Comparison of ENCODE assay signal across 12 cellular contexts in genomic region chr7:42097756-42098155, GRCh38.
DNase-seq lines count a peak whose midpoint lies in the region; ATAC-seq, FAIRE-seq and TF ChIP-seq lines count a peak whose summit lies in the region.
"Had no signal": no experiment of that assay in that cellular context is flagged by ENCODE, and none has a peak within 500 bp of the region (broad histone marks: within the 10 kb centered on the region; RNA-seq: fewer than 3 reads in every experiment).

No MANE protein-coding gene starts in this region.

- H3K23ac ChIP-seq in mesenchymal stem cell (ENCODE audit: low read length in 2 of 2): no peak overlapping the region

- H3K27me3 ChIP-seq in GM12878 (replicated peaks in 1 of 2; ENCODE audit: control insufficient read depth in 2 of 2, insufficient read depth in 2 of 2, low read length in 1 of 2): no peaks in the 10 kb centered on the region; a peak in 1 of 4 replicates
- no peaks in the 10 kb centered on the region for H3K27me3 ChIP-seq in mesenchymal stem cell (ENCODE audit: control insufficient read depth in 1 of 2, insufficient read depth in 1 of 2, low read length in 2 of 2)
- H3K27me3 ChIP-seq: heart left ventricle had no signal

- in situ Hi-C loops in ACHN (cut with HindIII; ENCODE audit: low pct_ligation_motif_present, low pct_unique_long_range_greater_than_20kb, low sequenced_read_pairs): no loop called here
- in situ Hi-C loops in GM12878 (cut with MboI): no loop called here

- peaks cover 0 to 5% of the 10 kb centered on the region in 2 donors for H3K9me3 Mint-ChIP-seq in activated naive CD4-positive, alpha-beta T cell treated with anti-CD3 and anti-CD28 coated beads, Interleukin-2, amount 50 U/mL, for 72 hours

- H3K9ac ChIP-seq in GM12878 (ENCODE audit: control insufficient read depth, insufficient read depth, low read length) (no peak overlapping the region), mesenchymal stem cell (ENCODE audit: low read length) (peak overlapping the region; percentile 81)

- H2AFZ ChIP-seq in GM12878 (ENCODE audit: control insufficient read depth, low read depth, low read length) (no peak overlapping the region), mesenchymal stem cell (ENCODE audit: low read depth, low read length) (no peak overlapping the region)

- no peaks in the 10 kb centered on the region for H3K36me3 ChIP-seq in GM12878 (ENCODE audit: control insufficient read depth in 2 of 2, insufficient read depth in 2 of 2, low read length in 1 of 2)
- H3K36me3 ChIP-seq in mesenchymal stem cell (ENCODE audit: control insufficient read depth in 1 of 2, insufficient read depth in 2 of 2, low read depth in 1 of 2, low read length in 2 of 2): peaks cover 6 to 12% of the 10 kb centered on the region in 2 experiments
- H3K36me3 ChIP-seq: heart left ventricle had no signal

- no peak overlapping the region for H2BK15ac ChIP-seq in mesenchymal stem cell (ENCODE audit: low read depth, poor library complexity, severe bottlenecking)

- no peak for TF ChIP-seq EP300 in GM12878 (IDR thresholded peaks at IDR 0.05; ENCODE audit: borderline replicate concordance in 1 of 2, control insufficient read depth in 1 of 2, low read depth in 2 of 2, low read length in 2 of 2)

- TF ChIP-seq CTCF in GM12878 (IDR thresholded peaks at IDR 0.05 in 2 of 3, conservative IDR thresholded peaks at IDR 0.05 in 1 of 3; ENCODE audit: control insufficient read depth in 2 of 3, extremely low read depth in 1 of 3, insufficient read depth in 1 of 3, low read depth in 3 of 3, low read length in 3 of 3): no peak

- no TSS peak for BruUV-seq in GM12878 (replicated peaks; lab: Mats Ljungman, UMichigan)

- H4K20me1 ChIP-seq in GM12878 (ENCODE audit: control insufficient read depth, insufficient read depth): no peaks in the 10 kb centered on the region

- RAD21 ChIA-PET in GM12878 (lab: Charles Lee; ENCODE audit: unreplicated experiment): no interaction called here

- no peaks in the 10 kb centered on the region for H3K36me3 Mint-ChIP-seq in activated naive CD4-positive, alpha-beta T cell treated with anti-CD3 and anti-CD28 coated beads, Interleukin-2, amount 50 U/mL, for 72 hours

- H3K79me1 ChIP-seq in mesenchymal stem cell (replicated peaks; ENCODE audit: low read length, poor library complexity, severe bottlenecking): peaks cover 12% of the 10 kb centered on the region

- H2BK5ac ChIP-seq in mesenchymal stem cell (ENCODE audit: low read depth, low read length, poor library complexity, severe bottlenecking): no peak overlapping the region

- no peaks in the 10 kb centered on the region for H3K79me2 ChIP-seq in GM12878 (ENCODE audit: control insufficient read depth, insufficient read depth, low read length)

- DNase-seq in ACHN (peak; percentile 23), Kasumi-1 (lab: John Stamatoyannopoulos, UW) (peak; percentile 93 to 95), GM12878 (ENCODE audit: low read depth, low spot score) (no peak), mesenchymal stem cell (peak; percentile 96), AML-193 (lab: John Stamatoyannopoulos, UW) (no peak), NCI-H510A treated with DMSO at 0.1 percent for 48 hours (lab: John Stamatoyannopoulos, UW) (no peak), NCI-H526 treated with DMSO at 0.1 percent for 48 hours (lab: John Stamatoyannopoulos, UW) (no peak)
- DNase-seq in activated naive CD4-positive, alpha-beta T cell treated with anti-CD3 and anti-CD28 coated beads, Interleukin-2, amount 50 U/mL, for 72 hours (ENCODE audit: low spot score in 2 of 2): no peak
- DNase-seq: activated T-cell treated with anti-CD3 and anti-CD28 coated beads, Interleukin-2, amount 50 U/mL, for 1 hour; Calu3; OCI-M1 had no signal

- H3K27ac ChIP-seq in GM12878 (ENCODE audit: control insufficient read depth, insufficient read depth) (no peak overlapping the region), mesenchymal stem cell (ENCODE audit: low read length, poor library complexity, severe bottlenecking) (no peak overlapping the region)

- no peak overlapping the region for H3K14ac ChIP-seq in mesenchymal stem cell (ENCODE audit: low read length in 2 of 2)

- no peak overlapping the region for H3K4ac ChIP-seq in mesenchymal stem cell (ENCODE audit: low read depth in 1 of 2, low read length in 2 of 2)

- intact Hi-C loops in GM12878 (cut with micrococcal nuclease; ENCODE audit: unreplicated experiment): no loop called here

- H3K18ac ChIP-seq in mesenchymal stem cell (ENCODE audit: low read depth in 1 of 2, low read length in 2 of 2): peak overlapping the region in 1 of 2 experiments; percentile 89

- no peak for FAIRE-seq in GM12878 (lab: Jason Lieb, UNC)

- H3K9me3 ChIP-seq in GM12878 (replicated peaks; ENCODE audit: control insufficient read depth, insufficient read depth, low read length): no peaks in the 10 kb centered on the region
- no peaks in the 10 kb centered on the region for H3K9me3 ChIP-seq in mesenchymal stem cell (ENCODE audit: control insufficient read depth, low read length)
- H3K9me3 ChIP-seq: heart left ventricle had no signal

- H4K91ac ChIP-seq in mesenchymal stem cell (ENCODE audit: low read length): no peak overlapping the region

- H2BK120ac ChIP-seq in mesenchymal stem cell (ENCODE audit: low read depth, low read length): no peak overlapping the region

- no peak for TF ChIP-seq RAD21 in GM12878 (IDR thresholded peaks at IDR 0.05; ENCODE audit: insufficient read depth, low read depth, low read length)

- H2BK12ac ChIP-seq in mesenchymal stem cell (ENCODE audit: low read length in 2 of 2): no peak overlapping the region

- H2AK5ac ChIP-seq in mesenchymal stem cell (ENCODE audit: low read length, severe bottlenecking): no peak overlapping the region

- H3K4me2 ChIP-seq in GM12878 (ENCODE audit: control insufficient read depth, insufficient read depth) (no peak overlapping the region), mesenchymal stem cell (ENCODE audit: low read length, poor library complexity, severe bottlenecking) (no peak overlapping the region)

- no peak overlapping the region for H3K27ac Mint-ChIP-seq in activated naive CD4-positive, alpha-beta T cell treated with anti-CD3 and anti-CD28 coated beads, Interleukin-2, amount 50 U/mL, for 72 hours

- H4K8ac ChIP-seq in mesenchymal stem cell (ENCODE audit: low read length): no peak overlapping the region

- H3K4me3 ChIP-seq in GM12878 (no peak overlapping the region), mesenchymal stem cell (ENCODE audit: insufficient read depth in 1 of 2, low read depth in 1 of 2, low read length in 2 of 2) (peak overlapping the region in 1 of 2 experiments; percentile 47)
- H3K4me3 ChIP-seq: heart left ventricle had no signal

- 30% methylated on average over 5 of the region's 5 CpGs for WGBS in GM12878 (ENCODE audit: insufficient coverage, insufficient replicate concordance, low lambda C conversion rate, missing lambda C conversion rate)
- WGBS in mesenchymal stem cell: 17% methylated on average over 5 of the region's 5 CpGs

- no peak for TF ChIP-seq POLR2A in GM12878 (IDR thresholded peaks at IDR 0.05; ENCODE audit: low read depth, low read length)

- SMC1A ChIA-PET in GM12878 (lab: Charles Lee; ENCODE audit: uncharacterized antibody, unreplicated experiment): no interaction called here

- CTCF ChIA-PET in GM12878 (lab: Yijun Ruan, JAX): no interaction called here

- POLR2A ChIA-PET in GM12878 (lab: Charles Lee): no interaction called here

- H3K4me1 ChIP-seq in GM12878 (ENCODE audit: control insufficient read depth, insufficient read depth, low read length): no peaks in the 10 kb centered on the region
- H3K4me1 ChIP-seq in mesenchymal stem cell (ENCODE audit: control insufficient read depth, insufficient read depth, low read depth, low read length): peaks cover 20% of the 10 kb centered on the region

- peak; percentile 40; the same call in 1 of the 3 replicates for ATAC-seq in GM12878
- ATAC-seq in activated naive CD4-positive, alpha-beta T cell treated with anti-CD3 and anti-CD28 coated beads, Interleukin-2, amount 50 U/mL, for 72 hours: no peak

TF ChIP-seq in GM12878, 131 proteins besides CTCF, POLR2A, EP300 and RAD21 (continues in another document):
- TF ChIP-seq, protein P1, sequence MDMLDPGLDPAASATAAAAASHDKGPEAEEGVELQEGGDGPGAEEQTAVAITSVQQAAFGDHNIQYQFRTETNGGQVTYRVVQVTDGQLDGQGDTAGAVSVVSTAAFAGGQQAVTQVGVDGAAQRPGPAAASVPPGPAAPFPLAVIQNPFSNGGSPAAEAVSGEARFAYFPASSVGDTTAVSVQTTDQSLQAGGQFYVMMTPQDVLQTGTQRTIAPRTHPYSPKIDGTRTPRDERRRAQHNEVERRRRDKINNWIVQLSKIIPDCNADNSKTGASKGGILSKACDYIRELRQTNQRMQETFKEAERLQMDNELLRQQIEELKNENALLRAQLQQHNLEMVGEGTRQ (IDR thresholded peaks at IDR 0.05; ENCODE audit: borderline replicate concordance, low read depth, low read length): no peak
- TF ChIP-seq, protein P2, sequence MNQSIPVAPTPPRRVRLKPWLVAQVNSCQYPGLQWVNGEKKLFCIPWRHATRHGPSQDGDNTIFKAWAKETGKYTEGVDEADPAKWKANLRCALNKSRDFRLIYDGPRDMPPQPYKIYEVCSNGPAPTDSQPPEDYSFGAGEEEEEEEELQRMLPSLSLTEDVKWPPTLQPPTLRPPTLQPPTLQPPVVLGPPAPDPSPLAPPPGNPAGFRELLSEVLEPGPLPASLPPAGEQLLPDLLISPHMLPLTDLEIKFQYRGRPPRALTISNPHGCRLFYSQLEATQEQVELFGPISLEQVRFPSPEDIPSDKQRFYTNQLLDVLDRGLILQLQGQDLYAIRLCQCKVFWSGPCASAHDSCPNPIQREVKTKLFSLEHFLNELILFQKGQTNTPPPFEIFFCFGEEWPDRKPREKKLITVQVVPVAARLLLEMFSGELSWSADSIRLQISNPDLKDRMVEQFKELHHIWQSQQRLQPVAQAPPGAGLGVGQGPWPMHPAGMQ (IDR thresholded peaks at IDR 0.05; ENCODE audit: borderline replicate concordance): no peak
- TF ChIP-seq KLF5 (IDR thresholded peaks at IDR 0.05; ENCODE audit: partially characterized antibody): no peak

Comparison
In these comparisons a context has a peak if more than half of its experiments do, and no peak if none do; other contexts are left out.
1. DNase-seq: peak in ACHN (single experiment), Kasumi-1 (2 of 2) and mesenchymal stem cell (single experiment); none in GM12878 (single experiment), AML-193 (0 of 2), activated naive CD4-positive, alpha-beta T cell treated with anti-CD3 and anti-CD28 coated beads, Interleukin-2, amount 50 U/mL, for 72 hours (0 of 2), NCI-H510A treated with DMSO at 0.1 percent for 48 hours (single experiment) and NCI-H526 treated with DMSO at 0.1 percent for 48 hours (single experiment).